ENCODE assay signal across 35 cellular contexts in genomic region chr19:39150235-39150634, GRCh38. TPM values are rescaled to one million over a fixed set of nuclear protein-coding genes. Genes with fewer than 3 reads are reported as not detected.
"Had no signal": no experiment of that assay in that cellular context is flagged by ENCODE, and none has a peak within 500 bp of the region (broad histone marks: within the 10 kb centered on the region; RNA-seq: fewer than 3 reads in every experiment).

No MANE protein-coding gene starts in this region.

- H3K36me3 Mint-ChIP-seq: activated CD8-positive, alpha-beta memory T cell treated with anti-CD3 and anti-CD28 coated beads, Interleukin-2, amount 10 ng/mL, durations not matched to agents 7 days and 5 days; activated naive CD4-positive, alpha-beta T cell treated with anti-CD3 and anti-CD28 coated beads, Interleukin-2, amount 10 ng/mL, durations not matched to agents 7 days and 5 days had no signal

- H3K9me3 ChIP-seq: Peyer's patch had no signal

- DNase-seq: activated CD4-positive, alpha-beta memory T cell treated with anti-CD3 and anti-CD28 coated beads, Interleukin-2, amount 10 ng/mL, durations not matched to agents 7 days and 5 days; activated CD4-positive, alpha-beta T cell treated with anti-CD3 and anti-CD28 coated beads for 4 hours; activated CD4-positive, CD25-positive, alpha-beta regulatory T cell treated with anti-CD3 and anti-CD28 coated beads, Interleukin-2, amount 50 U/mL, for 72 hours; activated CD8-positive, alpha-beta memory T cell treated with anti-CD3 and anti-CD28 coated beads for 24 hours; activated CD8-positive, alpha-beta memory T cell treated with anti-CD3 and anti-CD28 coated beads, Interleukin-2, amount 10 ng/mL, durations not matched to agents 7 days and 5 days; activated CD8-positive, alpha-beta memory T cell treated with anti-CD3 and anti-CD28 coated beads, Interleukin-2, amount 50 U/mL, for 48 hours; activated effector memory CD4-positive, alpha-beta T cell treated with Interleukin-2 at 50 U/mL for 16 hours; activated naive CD4-positive, alpha-beta T cell treated with anti-CD3 and anti-CD28 coated beads, Interleukin-2, amount 10 ng/mL, durations not matched to agents 7 days and 5 days; activated naive CD8-positive, alpha-beta T cell treated with anti-CD3 and anti-CD28 coated beads, Interleukin-2, amount 50 U/mL, for 24 hours; activated T-cell treated with anti-CD3 and anti-CD28 coated beads, Interleukin-2, amount 50 U/mL, for 48 hours; amniotic stem cell; aorta; brain microvascular endothelial cell; central memory CD4-positive, alpha-beta T cell; NCI-H1105; NCI-H1417 treated with DMSO at 0.1 percent for 48 hours; NCI-H187 treated with DMSO at 0.1 percent for 48 hours; NCI-H2081; NCI-H2171 treated with DMSO at 0.1 percent for 48 hours; NCI-H226; NCI-H446 treated with DMSO at 0.1 percent for 48 hours; NCI-H524 treated with DMSO at 0.1 percent for 48 hours; NCI-H748 treated with DMSO at 0.1 percent for 48 hours; NK-92 treated with Interleukin-12 subunit alpha and Interleukin-12 subunit beta, amount 100 ng/mL, for 24 hours; PC-3; Peyer's patch; RPMI8226; SIG-M5; SW 1271; T-helper 1 cell; T-helper 2 cell; T-helper 9 cell had no signal

- H3K27ac Mint-ChIP-seq: activated CD4-positive, alpha-beta memory T cell treated with anti-CD3 and anti-CD28 coated beads, Interleukin-2, amount 10 ng/mL, durations not matched to agents 7 days and 5 days; activated CD8-positive, alpha-beta memory T cell treated with anti-CD3 and anti-CD28 coated beads, Interleukin-2, amount 10 ng/mL, durations not matched to agents 7 days and 5 days; activated naive CD4-positive, alpha-beta T cell treated with anti-CD3 and anti-CD28 coated beads, Interleukin-2, amount 10 ng/mL, durations not matched to agents 7 days and 5 days; activated naive CD8-positive, alpha-beta T cell; activated naive CD8-positive, alpha-beta T cell treated with anti-CD3 and anti-CD28 coated beads, Interleukin-2, amount 50 U/mL, for 24 hours had no signal

- H3K27me3 Mint-ChIP-seq: activated CD4-positive, alpha-beta memory T cell treated with anti-CD3 and anti-CD28 coated beads, Interleukin-2, amount 10 ng/mL, durations not matched to agents 7 days and 5 days; activated CD8-positive, alpha-beta memory T cell treated with anti-CD3 and anti-CD28 coated beads, Interleukin-2, amount 10 ng/mL, durations not matched to agents 7 days and 5 days; activated naive CD4-positive, alpha-beta T cell treated with anti-CD3 and anti-CD28 coated beads, Interleukin-2, amount 10 ng/mL, durations not matched to agents 7 days and 5 days; activated naive CD8-positive, alpha-beta T cell; activated naive CD8-positive, alpha-beta T cell treated with anti-CD3 and anti-CD28 coated beads, Interleukin-2, amount 50 U/mL, for 24 hours had no signal

- H3K9me3 Mint-ChIP-seq: activated CD4-positive, alpha-beta memory T cell treated with anti-CD3 and anti-CD28 coated beads, Interleukin-2, amount 10 ng/mL, durations not matched to agents 7 days and 5 days; activated naive CD4-positive, alpha-beta T cell treated with anti-CD3 and anti-CD28 coated beads, Interleukin-2, amount 10 ng/mL, durations not matched to agents 7 days and 5 days; activated naive CD8-positive, alpha-beta T cell treated with anti-CD3 and anti-CD28 coated beads, Interleukin-2, amount 50 U/mL, for 24 hours had no signal

- H3K27ac ChIP-seq: brain microvascular endothelial cell, Peyer's patch had no signal

- ATAC-seq: activated CD8-positive, alpha-beta memory T cell treated with anti-CD3 and anti-CD28 coated beads, Interleukin-2, amount 10 ng/mL, durations not matched to agents 7 days and 5 days; activated naive CD8-positive, alpha-beta T cell treated with anti-CD3 and anti-CD28 coated beads, Interleukin-2, amount 50 U/mL, for 24 hours; PC-3 had no signal

- H3K27me3 ChIP-seq: brain microvascular endothelial cell, Peyer's patch had no signal

- H3K4me3 ChIP-seq: Peyer's patch had no signal

- H3K4me3 Mint-ChIP-seq: activated CD4-positive, alpha-beta memory T cell treated with anti-CD3 and anti-CD28 coated beads, Interleukin-2, amount 10 ng/mL, durations not matched to agents 7 days and 5 days; activated CD8-positive, alpha-beta memory T cell treated with anti-CD3 and anti-CD28 coated beads, Interleukin-2, amount 10 ng/mL, durations not matched to agents 7 days and 5 days; activated naive CD4-positive, alpha-beta T cell treated with anti-CD3 and anti-CD28 coated beads, Interleukin-2, amount 10 ng/mL, durations not matched to agents 7 days and 5 days; activated naive CD8-positive, alpha-beta T cell; activated naive CD8-positive, alpha-beta T cell treated with anti-CD3 and anti-CD28 coated beads, Interleukin-2, amount 50 U/mL, for 24 hours had no signal

- H3K36me3 ChIP-seq: brain microvascular endothelial cell had no signal

RNA-seq across cellular contexts. Expression of gene NCCRP1, which starts 46.5 kb away (rescaled TPM):
- total RNA-seq: activated CD4-positive, alpha-beta memory T cell treated with anti-CD3 and anti-CD28 coated beads, Interleukin-2, amount 10 ng/mL, durations not matched to agents 7 days and 5 days; activated CD8-positive, alpha-beta memory T cell treated with anti-CD3 and anti-CD28 coated beads, Interleukin-2, amount 10 ng/mL, durations not matched to agents 7 days and 5 days; aorta; cerebellum; M059J had no signal

RNA-seq across cellular contexts. Expression of gene SYCN, which starts 53.8 kb away (rescaled TPM):
- total RNA-seq: activated CD4-positive, alpha-beta memory T cell treated with anti-CD3 and anti-CD28 coated beads, Interleukin-2, amount 10 ng/mL, durations not matched to agents 7 days and 5 days; activated CD8-positive, alpha-beta memory T cell treated with anti-CD3 and anti-CD28 coated beads, Interleukin-2, amount 10 ng/mL, durations not matched to agents 7 days and 5 days; aorta; cerebellum; M059J; PC-3; Peyer's patch had no signal
